ENCODE assay signal across 1 cellular context in genomic region chr6:28944412-28945006, GRCh38.
TF ChIP-seq lines count a peak whose summit lies in the region.

No MANE protein-coding gene starts in this region.

TF ChIP-seq in HEK293, 187 proteins besides CTCF, POLR2A, EP300 and RAD21 (continued from another document):
- TF ChIP-seq ZNF26 (tag by site-specific recombination; IDR thresholded peaks at IDR 0.05) (no peak), ZNF658 (tag by site-specific recombination; IDR thresholded peaks at IDR 0.05) (no peak), ZNF335 (tag by site-specific recombination; conservative IDR thresholded peaks at IDR 0.05) (peak; percentile 65; the same call in 1 of the 2 replicates), ZNF311 (tag by site-specific recombination; IDR thresholded peaks at IDR 0.05; ENCODE audit: borderline replicate concordance) (no peak), PRDM2 (tag by site-specific recombination; IDR thresholded peaks at IDR 0.05; ENCODE audit: borderline replicate concordance) (no peak), ZNF571 (tag by site-specific recombination; IDR thresholded peaks at IDR 0.05) (no peak), ZBTB48 (tag by site-specific recombination; IDR thresholded peaks at IDR 0.05) (no peak), ZNF138 (tag by site-specific recombination; IDR thresholded peaks at IDR 0.05; ENCODE audit: borderline replicate concordance) (no peak), ZNF626 (tag by site-specific recombination; IDR thresholded peaks at IDR 0.05) (no peak), ZSCAN30 (tag by site-specific recombination; IDR thresholded peaks at IDR 0.05) (peak; percentile 85), SP7 (tag by site-specific recombination; IDR thresholded peaks at IDR 0.05) (peak; percentile 74), ZNF214 (tag by site-specific recombination; IDR thresholded peaks at IDR 0.05; ENCODE audit: borderline replicate concordance) (no peak), ZNF530 (tag by site-specific recombination; IDR thresholded peaks at IDR 0.05; ENCODE audit: low read depth) (no peak), ZNF175 (tag by site-specific recombination; IDR thresholded peaks at IDR 0.05) (no peak), ZNF544 (tag by site-specific recombination; IDR thresholded peaks at IDR 0.05) (no peak), ZNF701 (tag by site-specific recombination; IDR thresholded peaks at IDR 0.05) (no peak), ZNF518A (tag by site-specific recombination; conservative IDR thresholded peaks at IDR 0.05; ENCODE audit: low read depth) (0 out of 2 replicates have a peak, but pooled peaks have one; percentile 17), KLF10 (tag by site-specific recombination; IDR thresholded peaks at IDR 0.05) (peak; percentile 69), FEZF1 (tag by site-specific recombination; IDR thresholded peaks at IDR 0.05) (peak; percentile 46), ZNF473 (tag by site-specific recombination; IDR thresholded peaks at IDR 0.05) (no peak), ZNF600 (tag by site-specific recombination; IDR thresholded peaks at IDR 0.05) (peak; percentile 37; the same call in 1 of the 2 replicates)
TF ChIP-seq in HEK293: peak in this region for 38.
